Comparison of ENCODE assay signal across 16 cellular contexts in the genomic region with DNA sequence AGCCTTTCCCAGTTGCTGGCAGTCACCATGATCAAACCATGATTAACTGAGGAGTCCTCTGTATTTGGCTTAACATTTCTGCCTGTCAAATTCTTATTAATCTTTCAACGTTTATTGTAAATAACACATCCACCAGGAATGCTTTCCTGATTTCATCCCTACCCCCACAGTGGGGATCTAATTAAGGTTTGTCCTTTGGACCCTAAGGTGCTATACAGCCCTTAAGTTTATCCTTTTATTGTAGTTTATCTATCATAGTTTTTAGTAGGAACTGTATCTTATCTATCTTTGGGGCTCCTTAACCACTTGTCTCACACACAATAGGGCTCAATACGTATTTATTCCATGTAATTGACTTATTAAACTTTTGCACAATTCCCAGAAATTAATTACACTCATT.
A peak's percentile ranks its signal among the peaks of the same experiment; 100 is the strongest.
DNase-seq lines count a peak whose midpoint lies in the region; ATAC-seq and TF ChIP-seq lines count a peak whose summit lies in the region.
"Had no signal": no experiment of that assay in that cellular context is flagged by ENCODE, and none has a peak within 500 bp of the region (broad histone marks: within the 10 kb centered on the region; RNA-seq: fewer than 3 reads in every experiment).

No MANE protein-coding gene starts in this region.

- no peak overlapping the region for H3K27ac Mint-ChIP-seq in endodermal cell
- no peak overlapping the region for H3K27ac Mint-ChIP-seq in immature natural killer cell
- H3K27ac Mint-ChIP-seq: CD4-positive, alpha-beta memory T cell; HFFc6 had no signal

- H3K27me3 Mint-ChIP-seq in endodermal cell (ENCODE audit: insufficient read depth) (no peaks in the 10 kb centered on the region), immature natural killer cell (ENCODE audit: low read depth in 3 of 3) (peaks cover 4 to 11% (median 8%) of the 10 kb centered on the region in 3 donors)

- DNase-seq in endodermal cell (no peak), immature natural killer cell (no peak), NCI-H2029 treated with DMSO at 0.1 percent for 48 hours (lab: John Stamatoyannopoulos, UW) (no peak)
- DNase-seq in stimulated activated CD4-positive, alpha-beta T cell treated with anti-CD3 and anti-CD28 coated beads, Interleukin-2, amount 100 ng/mL, for 48 hours: no peak
- DNase-seq: C1 segment of cervical spinal cord; Calu3; CD4-positive, alpha-beta memory T cell; COR-L47; DMS53; DMS79 treated with DMSO at 0.1 percent for 48 hours; GF-D8; GOT3; HFFc6 had no signal

- H3K4me3 ChIP-seq in endodermal cell (ENCODE audit: low read length): peak overlapping the region; percentile 35
- no peak overlapping the region for H3K4me3 ChIP-seq in neutrophil (ENCODE audit: low read depth in 1 of 2, low read length in 1 of 2)
- H3K4me3 ChIP-seq: HAP-1 had no signal

- TF ChIP-seq CTCF in endodermal cell (conservative IDR thresholded peaks at IDR 0.05) (no peak), neutrophil (IDR thresholded peaks at IDR 0.05) (no peak)

- H3K9ac ChIP-seq in endodermal cell (ENCODE audit: extremely low read depth, low read length, poor library complexity, severe bottlenecking): no peak overlapping the region

- no peak for ATAC-seq in HG03139 (IDR thresholded peaks at IDR 0.05; ENCODE audit: unreplicated experiment)

- H3K4me3 Mint-ChIP-seq in endodermal cell (no peak overlapping the region), immature natural killer cell (peak overlapping the region; percentile 8 to 69 (median 46))
- H3K4me3 Mint-ChIP-seq: CD4-positive, alpha-beta memory T cell; HFFc6 had no signal

- H3K4me1 Mint-ChIP-seq in endodermal cell: no peaks in the 10 kb centered on the region
- peaks cover 20 to 28% of the 10 kb centered on the region in 2 donors for H3K4me1 Mint-ChIP-seq in immature natural killer cell
- H3K4me1 Mint-ChIP-seq: CD4-positive, alpha-beta memory T cell had no signal

- H3K36me3 ChIP-seq in endodermal cell (ENCODE audit: control insufficient read depth, insufficient read depth, low read length) (no peaks in the 10 kb centered on the region), neutrophil (no peaks in the 10 kb centered on the region)
- H3K36me3 ChIP-seq: HAP-1 had no signal

- H3K9me3 ChIP-seq in endodermal cell (ENCODE audit: control insufficient read depth, low read length): no peaks in the 10 kb centered on the region
- H3K9me3 ChIP-seq in neutrophil: no peaks in the 10 kb centered on the region
- H3K9me3 ChIP-seq: HAP-1 had no signal

- peaks cover 8% of the 10 kb centered on the region for H3K4me1 ChIP-seq in endodermal cell (ENCODE audit: control insufficient read depth, insufficient read depth, low read length)
- peaks cover 40 to 42% of the 10 kb centered on the region in 2 experiments for H3K4me1 ChIP-seq in neutrophil (ENCODE audit: control insufficient read depth in 1 of 2, insufficient read depth in 1 of 2, low read depth in 1 of 2, low read length in 1 of 2)
- H3K4me1 ChIP-seq: HAP-1 had no signal

- H3K9me3 Mint-ChIP-seq in endodermal cell (no peaks in the 10 kb centered on the region), immature natural killer cell (peaks cover 0 to 2% (median 0%) of the 10 kb centered on the region in 6 donors)
- H3K9me3 Mint-ChIP-seq: HFFc6 had no signal

- no peaks in the 10 kb centered on the region for H3K36me3 Mint-ChIP-seq in endodermal cell (ENCODE audit: low read depth)
- no peaks in the 10 kb centered on the region for H3K36me3 Mint-ChIP-seq in immature natural killer cell
- H3K36me3 Mint-ChIP-seq: CD4-positive, alpha-beta memory T cell had no signal

- H3K27ac ChIP-seq in endodermal cell (ENCODE audit: low read depth, low read length) (no peak overlapping the region), neutrophil (peak overlapping the region; percentile 4)

- 83 to 100% methylated on average over 1 to 2 of the region's 2 CpGs for WGBS in endodermal cell (ENCODE audit: insufficient coverage in 1 of 2, insufficient read length in 1 of 2), 2 experiments

- no peaks in the 10 kb centered on the region for H3K27me3 ChIP-seq in endodermal cell (ENCODE audit: control insufficient read depth, insufficient read depth, low read length, poor library complexity, severe bottlenecking)
- H3K27me3 ChIP-seq in neutrophil: no peaks in the 10 kb centered on the region
